23 cellular contexts compared by ENCODE assay signal in genomic region chr13:34772206-34772605, GRCh38.
DNase-seq lines count a peak whose midpoint lies in the region; FAIRE-seq lines count a peak whose summit lies in the region.
"Had no signal": no experiment of that assay in that cellular context is flagged by ENCODE, and none has a peak within 500 bp of the region (broad histone marks: within the 10 kb centered on the region; RNA-seq: fewer than 3 reads in every experiment).

No MANE protein-coding gene starts in this region.

- no peak overlapping the region for H3K27ac ChIP-seq in mesendoderm (ENCODE audit: low read depth, low read length)
- H3K27ac ChIP-seq: 22Rv1; A549; BLaER1 treated with 17β-estradiol and CSF1 and Interleukin-3, amounts not matched to agents 10 nM and 100 nM; C4-2B had no signal

- H3K36me3 ChIP-seq in mesendoderm (ENCODE audit: control insufficient read depth, insufficient read depth, low read length): no peaks in the 10 kb centered on the region
- H3K36me3 ChIP-seq: BLaER1 treated with 17β-estradiol and CSF1 and Interleukin-3, amounts not matched to agents 10 nM and 100 nM had no signal

- FAIRE-seq in islet of Langerhans (lab: Jason Lieb, UNC): peak; percentile 45
- FAIRE-seq: A549, GM12878, GM12892, GM18507 had no signal

- peaks cover 2% of the 10 kb centered on the region for H3K4me1 ChIP-seq in mesendoderm (ENCODE audit: control insufficient read depth, low read depth, low read length)
- H3K4me1 ChIP-seq: A549; BLaER1 treated with 17β-estradiol and CSF1 and Interleukin-3, amounts not matched to agents 10 nM and 100 nM had no signal

- H4K5ac ChIP-seq in mesendoderm (ENCODE audit: low read length): no peak overlapping the region

- H3K27me3 ChIP-seq in mesendoderm (ENCODE audit: insufficient read depth, low read length, poor library complexity): no peaks in the 10 kb centered on the region
- H3K27me3 ChIP-seq: BLaER1 treated with 17β-estradiol and CSF1 and Interleukin-3, amounts not matched to agents 10 nM and 100 nM had no signal

- no CpG with 5 or more reads among the region's 2 CpGs for WGBS in mesendoderm (ENCODE audit: extremely low coverage, insufficient coverage, low lambda C conversion rate)

- H4K8ac ChIP-seq in mesendoderm (ENCODE audit: low read depth, low read length): no peak overlapping the region

- no peaks in the 10 kb centered on the region for H3K79me1 ChIP-seq in mesendoderm (ENCODE audit: low read length)

- no peak overlapping the region for H3K9ac ChIP-seq in mesendoderm (ENCODE audit: low read length)
- H3K9ac ChIP-seq: BLaER1 treated with 17β-estradiol and CSF1 and Interleukin-3, amounts not matched to agents 10 nM and 100 nM had no signal

- no peak overlapping the region for H2BK120ac ChIP-seq in mesendoderm (ENCODE audit: low read depth, low read length)

- no peak overlapping the region for H3K23ac ChIP-seq in mesendoderm (ENCODE audit: low read length)

- no peak overlapping the region for H3K4me3 ChIP-seq in mesendoderm (ENCODE audit: low read length)
- H3K4me3 ChIP-seq: A549; BLaER1 treated with 17β-estradiol and CSF1 and Interleukin-3, amounts not matched to agents 10 nM and 100 nM; GM12878 had no signal

- H2BK15ac ChIP-seq in mesendoderm (replicated peaks; ENCODE audit: low read depth): no peak overlapping the region

- H2BK5ac ChIP-seq in mesendoderm (ENCODE audit: low read length): no peak overlapping the region

- H3K56ac ChIP-seq in mesendoderm (ENCODE audit: low read length): no peak overlapping the region

- no peaks in the 10 kb centered on the region for H3K79me2 ChIP-seq in mesendoderm (ENCODE audit: control insufficient read depth, insufficient read depth, low read length)

- no peak overlapping the region for H3K4me2 ChIP-seq in mesendoderm (ENCODE audit: low read length)
- H3K4me2 ChIP-seq: A549; BLaER1 treated with 17β-estradiol and CSF1 and Interleukin-3, amounts not matched to agents 10 nM and 100 nM had no signal

- H3K18ac ChIP-seq in mesendoderm (ENCODE audit: low read length): no peak overlapping the region

- DNase-seq in SHP77 treated with DMSO at 0.1 percent for 48 hours (lab: John Stamatoyannopoulos, UW) (peak; percentile 7), SHP77 (lab: John Stamatoyannopoulos, UW) (no peak), mesendoderm (peak; percentile 53), glomerular visceral epithelial cell (ENCODE audit: extremely low spot score) (no peak), HCEC 1CT (no peak), NCI-H69 (lab: John Stamatoyannopoulos, UW) (no peak)
- DNase-seq: AML-193; Calu3; CD4-positive, alpha-beta T cell; CD8-positive, alpha-beta T cell; DMS153; DMS79; DND-41; EL; GDM1 had no signal

- no peak overlapping the region for H2AK5ac ChIP-seq in mesendoderm (ENCODE audit: low read length)

- H3K4ac ChIP-seq in mesendoderm (ENCODE audit: low read depth, low read length): no peak overlapping the region

Comparison
In these comparisons a context has a peak if more than half of its experiments do, and no peak if none do; other contexts are left out.
1. DNase-seq: peak in SHP77 treated with DMSO at 0.1 percent for 48 hours (single experiment) and mesendoderm (single experiment); none in SHP77 (0 of 2), glomerular visceral epithelial cell (single experiment), HCEC 1CT (single experiment) and NCI-H69 (single experiment).